2 cellular contexts compared by ENCODE assay signal in genomic region chr12:103774977-103775560, GRCh38.
TF ChIP-seq lines count a peak whose summit lies in the region.

No MANE protein-coding gene starts in this region.

TF ChIP-seq in IMR-90, 13 proteins besides CTCF, POLR2A, EP300 and RAD21 (continued from another document):
- TF ChIP-seq CEBPB (IDR thresholded peaks at IDR 0.05; ENCODE audit: low read depth, low read length), result no peak
- TF ChIP-seq CHD1 (IDR thresholded peaks at IDR 0.05; ENCODE audit: low read depth, low read length), result no peak
- no peak for TF ChIP-seq USF2 (IDR thresholded peaks at IDR 0.05; ENCODE audit: low read depth, low read length)
- no peak for TF ChIP-seq RCOR1 (IDR thresholded peaks at IDR 0.05; ENCODE audit: insufficient replicate concordance, low read length)
- TF ChIP-seq MAFK (IDR thresholded peaks at IDR 0.05; ENCODE audit: low read depth, low read length), result no peak
- no peak for TF ChIP-seq ELK1 (IDR thresholded peaks at IDR 0.05; ENCODE audit: borderline replicate concordance, low read depth, low read length)
- TF ChIP-seq SMC3 (IDR thresholded peaks at IDR 0.05; ENCODE audit: low read depth, low read length), result no peak
- TF ChIP-seq MXI1 (IDR thresholded peaks at IDR 0.05; ENCODE audit: borderline replicate concordance, low read depth, low read length), result no peak
- TF ChIP-seq BHLHE40 (IDR thresholded peaks at IDR 0.05; ENCODE audit: low read depth, low read length), result no peak
- TF ChIP-seq FOS (IDR thresholded peaks at IDR 0.05; ENCODE audit: low read depth, low read length), result no peak

TF ChIP-seq in GM12878, 131 proteins besides CTCF, POLR2A, EP300 and RAD21 (continued from another document):
- TF ChIP-seq SUPT20H (IDR thresholded peaks at IDR 0.05; ENCODE audit: borderline replicate concordance, control insufficient read depth, low read depth, low read length), result no peak
- no peak for TF ChIP-seq CBFB (IDR thresholded peaks at IDR 0.05; ENCODE audit: low read depth)
- no peak for TF ChIP-seq ATF7 (IDR thresholded peaks at IDR 0.05; ENCODE audit: low read depth)
- TF ChIP-seq CEBPB (IDR thresholded peaks at IDR 0.05; ENCODE audit: borderline replicate concordance in 1 of 2, low read depth in 2 of 2, low read length in 2 of 2), result no peak
- TF ChIP-seq FOS (IDR thresholded peaks at IDR 0.05; ENCODE audit: borderline replicate concordance, extremely low read depth, insufficient read length), result no peak
- no peak for TF ChIP-seq EGR1 (IDR thresholded peaks at IDR 0.05; ENCODE audit: borderline replicate concordance in 1 of 2, low read depth in 2 of 2, low read length in 2 of 2)
- TF ChIP-seq NRF1 (conservative IDR thresholded peaks at IDR 0.05; ENCODE audit: low read depth, low read length), result no peak
- no peak for TF ChIP-seq BMI1 (IDR thresholded peaks at IDR 0.05; ENCODE audit: borderline replicate concordance)
